ENCODE assay signal across 8 cellular contexts in the genomic region with DNA sequence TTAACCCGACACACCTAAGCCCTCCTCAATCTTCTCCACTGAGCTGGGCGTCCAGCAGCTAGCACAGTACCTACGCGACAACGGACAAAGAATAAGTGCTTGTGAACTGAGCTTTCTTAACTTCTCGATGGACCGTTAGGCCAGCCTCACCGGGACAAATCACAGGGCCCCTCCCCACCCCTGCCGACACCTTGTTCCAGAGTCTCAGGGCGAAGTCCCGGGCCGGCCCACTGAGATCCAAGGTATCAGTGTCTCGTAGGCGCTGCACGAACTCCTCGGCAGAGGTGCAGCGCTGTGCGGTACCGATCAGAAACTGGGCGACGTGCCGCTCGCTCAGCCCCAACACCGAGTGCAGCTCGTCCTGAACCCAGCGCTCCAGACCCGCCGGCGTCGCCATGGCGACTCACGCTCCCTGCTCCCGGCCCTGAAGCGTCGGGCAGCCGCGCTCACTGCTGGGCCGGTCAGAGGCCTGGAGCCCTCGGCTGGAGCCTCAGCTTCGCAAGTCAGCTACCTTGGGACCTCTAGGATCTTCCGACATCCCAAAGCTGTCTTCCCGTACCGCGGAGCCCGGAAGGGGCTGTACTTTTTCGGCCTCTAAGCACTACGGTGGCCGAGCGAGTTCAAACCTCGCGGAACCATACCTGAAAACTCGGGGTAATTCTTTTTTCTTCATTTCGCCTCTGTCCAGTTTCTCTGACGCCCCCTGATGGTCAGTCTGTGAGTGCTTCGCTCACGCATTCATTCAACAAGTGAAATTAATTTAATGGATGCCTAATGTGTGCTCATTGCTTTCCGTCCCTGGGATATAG. TPM values are rescaled to one million over a fixed set of nuclear protein-coding genes. Genes with fewer than 3 reads are reported as not detected.
DNase-seq lines count a peak whose midpoint lies in the region; ATAC-seq and TF ChIP-seq lines count a peak whose summit lies in the region.

A gene (minus strand): TSS at position 562 of the 809 bp plus-strand sequence. CDS start 165 bp downstream, at position 397.

- CTCF ChIA-PET in activated CD4-positive, alpha-beta memory T cell treated with anti-CD3 and anti-CD28 coated beads, Interleukin-2, amount 10 ng/mL, durations not matched to agents 7 days and 5 days (lab: Charles Lee): interaction anchor here (0.5 to 15.7 kb wide), 27 partner anchors 8 to 415 kb away, joined by 3 to 626 read pairs (median 4); a partner anchor contains a TSS

- ATAC-seq in GM19324 (IDR thresholded peaks at IDR 0.05; ENCODE audit: low FRiP score, unreplicated experiment) (peak; percentile 86), HG03571 (IDR thresholded peaks at IDR 0.05; ENCODE audit: unreplicated experiment) (peak; percentile 51)

- H3K4me3 Mint-ChIP-seq in activated CD4-positive, alpha-beta memory T cell treated with anti-CD3 and anti-CD28 coated beads, Interleukin-2, amount 10 ng/mL, durations not matched to agents 7 days and 5 days: peak within 1 kb of the TSS; percentile 89

- intact Hi-C loops in lower leg skin (cut with DNase I; ENCODE audit: low total_unique reads): no loop called here

- peak in 1 of 3 donors; percentile 39 for TF ChIP-seq CTCF in lower leg skin (IDR thresholded peaks at IDR 0.05)

- H4K20me1 ChIP-seq in BLaER1 treated with 17β-estradiol and CSF1 and Interleukin-3, amounts not matched to agents 10 nM and 100 nM: peaks cover 18 to 50% (median 34%) of the 10 kb centered on the region in 11 experiments

- peaks cover 46 to 56% (median 54%) of the 10 kb centered on the region in 11 experiments for H3K36me3 ChIP-seq in BLaER1 treated with 17β-estradiol and CSF1 and Interleukin-3, amounts not matched to agents 10 nM and 100 nM

- peak within 1 kb of the TSS; percentile 18 for H3K27ac Mint-ChIP-seq in activated CD4-positive, alpha-beta memory T cell treated with anti-CD3 and anti-CD28 coated beads, Interleukin-2, amount 10 ng/mL, durations not matched to agents 7 days and 5 days

- H3K27ac ChIP-seq in BLaER1 treated with 17β-estradiol and CSF1 and Interleukin-3, amounts not matched to agents 10 nM and 100 nM: peak within 1 kb of the TSS; percentile 61 to 83 (median 72)

- POLR2A ChIA-PET in activated CD4-positive, alpha-beta memory T cell treated with anti-CD3 and anti-CD28 coated beads, Interleukin-2, amount 10 ng/mL, durations not matched to agents 7 days and 5 days (lab: Charles Lee): interaction anchor here (0.7 to 4.2 kb wide), 14 partner anchors 9 to 116 kb away, joined by 3 to 31 read pairs (median 6); a partner anchor contains a TSS

- no peak for TF ChIP-seq POLR2A in lower leg skin (IDR thresholded peaks at IDR 0.05)

- no peaks in the 10 kb centered on the region for H3K27me3 ChIP-seq in BLaER1 treated with 17β-estradiol and CSF1 and Interleukin-3, amounts not matched to agents 10 nM and 100 nM

- no peaks in the 10 kb centered on the region for H3K9me3 Mint-ChIP-seq in activated CD4-positive, alpha-beta memory T cell treated with anti-CD3 and anti-CD28 coated beads, Interleukin-2, amount 10 ng/mL, durations not matched to agents 7 days and 5 days

- H3K36me3 Mint-ChIP-seq in activated CD4-positive, alpha-beta memory T cell treated with anti-CD3 and anti-CD28 coated beads, Interleukin-2, amount 10 ng/mL, durations not matched to agents 7 days and 5 days (ENCODE audit: low read depth): peaks cover 45% of the 10 kb centered on the region

- 1% methylated on average over 50 to 53 of the region's 57 CpGs for WGBS in lower leg skin, 2 donors

- peak within 1 kb of the TSS; percentile 78 to 99 (median 85) for H3K4me3 ChIP-seq in BLaER1 treated with 17β-estradiol and CSF1 and Interleukin-3, amounts not matched to agents 10 nM and 100 nM
- H3K4me3 ChIP-seq in lower leg skin (ENCODE audit: low read depth, poor library complexity, severe bottlenecking): peak within 1 kb of the TSS; percentile 88

- H3K4me1 Mint-ChIP-seq in activated CD4-positive, alpha-beta memory T cell treated with anti-CD3 and anti-CD28 coated beads, Interleukin-2, amount 10 ng/mL, durations not matched to agents 7 days and 5 days: peaks cover 42% of the 10 kb centered on the region

- H3K4me2 ChIP-seq in BLaER1 treated with 17β-estradiol and CSF1 and Interleukin-3, amounts not matched to agents 10 nM and 100 nM: peak within 1 kb of the TSS; percentile 80 to 96 (median 91)

- peak within 1 kb of the TSS; percentile 79 to 91 (median 88) for H3K9ac ChIP-seq in BLaER1 treated with 17β-estradiol and CSF1 and Interleukin-3, amounts not matched to agents 10 nM and 100 nM

- peaks cover 35 to 65% (median 51%) of the 10 kb centered on the region in 10 experiments for H3K4me1 ChIP-seq in BLaER1 treated with 17β-estradiol and CSF1 and Interleukin-3, amounts not matched to agents 10 nM and 100 nM

- DNase-seq in NCI-H82 (lab: John Stamatoyannopoulos, UW) (peak; percentile 98), ecto neural progenitor cell (ENCODE audit: low spot score) (peak; percentile 93), lower leg skin (ENCODE audit: low spot score in 2 of 2) (peak; percentile 95 to 99)
- DNase-seq in activated CD4-positive, alpha-beta memory T cell treated with anti-CD3 and anti-CD28 coated beads, Interleukin-2, amount 10 ng/mL, durations not matched to agents 7 days and 5 days: peak; percentile 92
- DNase-seq in stimulated activated CD4-positive, alpha-beta T cell treated with anti-CD3 and anti-CD28 coated beads, Interleukin-4, amount 100 ng/mL, for 48 hours (ENCODE audit: low read depth in 2 of 2): peak; percentile 82 to 91

- H3K27me3 Mint-ChIP-seq in activated CD4-positive, alpha-beta memory T cell treated with anti-CD3 and anti-CD28 coated beads, Interleukin-2, amount 10 ng/mL, durations not matched to agents 7 days and 5 days: no peaks in the 10 kb centered on the region

- H3K9me3 ChIP-seq in BLaER1 treated with 17β-estradiol and CSF1 and Interleukin-3, amounts not matched to agents 10 nM and 100 nM (replicated peaks in 1 of 11): no peaks in the 10 kb centered on the region

RNA-seq across cellular contexts. Expression of the gene that starts here (rescaled TPM):
- total RNA-seq in activated CD4-positive, alpha-beta memory T cell treated with anti-CD3 and anti-CD28 coated beads, Interleukin-2, amount 10 ng/mL, durations not matched to agents 7 days and 5 days: 10 to 100 TPM; 35.6 to 37.6 TPM
- 10 to 100 TPM; 25.0 to 37.0 (median 32.9) TPM for total RNA-seq in lower leg skin

Comparison
In these comparisons a context has a peak if more than half of its experiments do, and no peak if none do; other contexts are left out.
1. Peak in every context shown above with its lines: DNase-seq, ATAC-seq, H3K4me3 ChIP-seq and H3K27ac ChIP-seq.